Comparison of ENCODE assay signal across 18 cellular contexts in the genomic region with DNA sequence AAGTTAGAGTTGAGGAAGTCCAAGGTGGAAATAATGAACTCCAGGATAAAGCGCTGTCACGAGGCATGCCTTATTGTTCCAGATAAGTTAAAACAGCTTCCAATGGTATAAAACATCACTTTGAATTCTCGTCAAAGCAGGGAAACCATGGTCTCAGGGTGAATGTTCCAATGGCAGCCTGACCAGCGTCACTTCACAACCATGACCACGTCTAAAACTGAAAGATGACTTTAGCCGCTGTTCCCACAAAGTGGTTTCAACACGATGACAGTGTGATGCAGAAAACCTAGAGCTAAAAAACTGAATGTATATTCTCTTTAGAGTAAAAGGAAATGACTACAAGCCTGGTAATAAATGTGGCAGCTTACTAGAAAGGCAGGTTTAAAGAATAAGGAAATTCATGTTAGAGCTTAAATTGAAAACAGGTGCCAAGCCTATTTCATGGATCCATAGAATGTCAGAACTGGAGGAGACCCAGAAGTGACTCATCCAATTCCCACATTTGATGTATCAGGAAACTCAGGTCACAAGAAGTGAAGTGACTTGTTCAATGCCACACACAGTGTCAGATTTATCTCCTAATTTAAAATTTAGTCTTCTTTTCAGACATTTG.
A peak's percentile ranks its signal among the peaks of the same experiment; 100 is the strongest.
DNase-seq lines count a peak whose midpoint lies in the region; ATAC-seq and TF ChIP-seq lines count a peak whose summit lies in the region.
"Had no signal": no experiment of that assay in that cellular context is flagged by ENCODE, and none has a peak within 500 bp of the region (broad histone marks: within the 10 kb centered on the region; RNA-seq: fewer than 3 reads in every experiment).

No MANE protein-coding gene starts in this region.

- DNase-seq in GM12865 (ENCODE audit: low read depth) (peak; percentile 69), foreskin fibroblast (peak; percentile 66 to 88), G401 (ENCODE audit: low spot score) (no peak), HT-29 (ENCODE audit: low spot score) (no peak), DMS 273 treated with DMSO at 0.1 percent for 48 hours (lab: John Stamatoyannopoulos, UW) (no peak)
- DNase-seq: activated B cell treated with CpG ODN at 0.5 μM for 24 hours; activated CD8-positive, alpha-beta T cell treated with anti-CD3 and anti-CD28 coated beads, Interleukin-2, amount 10 ng/mL, durations not matched to agents 7 days and 5 days; AML-193; gastrocnemius medialis; mammary epithelial cell; NCI-H1417; NCI-H69; Peyer's patch; right lobe of liver; stimulated activated CD4-positive, alpha-beta T cell treated with anti-CD3 and anti-CD28 coated beads, Interleukin-15, amount 100 ng/mL, for 24 hours had no signal

- peak; percentile 83 for ATAC-seq in HG02885 (IDR thresholded peaks at IDR 0.05; ENCODE audit: poor library complexity, unreplicated experiment)
- ATAC-seq in SK-N-SH treated with all-trans-retinoic acid at 6 μM for 48 hours = peak; percentile 70
- no peak for ATAC-seq in GM18505 (IDR thresholded peaks at IDR 0.05; ENCODE audit: unreplicated experiment)
- ATAC-seq: activated CD8-positive, alpha-beta T cell treated with anti-CD3 and anti-CD28 coated beads, Interleukin-2, amount 10 ng/mL, durations not matched to agents 7 days and 5 days; gastrocnemius medialis; right lobe of liver had no signal

- no peak for TF ChIP-seq CTCF in GM12865 (IDR thresholded peaks at IDR 0.05; ENCODE audit: insufficient read depth, low read depth, low read length, missing control alignments)
- no peak for TF ChIP-seq CTCF in foreskin fibroblast (IDR thresholded peaks at IDR 0.05; ENCODE audit: low read depth, low read length)

- no peak overlapping the region for H3K4me3 ChIP-seq in GM12865 (ENCODE audit: low read depth, low read length)
- no peak overlapping the region for H3K4me3 ChIP-seq in foreskin fibroblast (ENCODE audit: low read depth in 1 of 2, low read length in 2 of 2)
- H3K4me3 ChIP-seq: gastrocnemius medialis, Peyer's patch, right lobe of liver had no signal

- TF ChIP-seq POLR2A in GM18505 (IDR thresholded peaks at IDR 0.05; ENCODE audit: borderline replicate concordance, extremely low read depth, insufficient read depth, insufficient read length) = no peak

- in situ Hi-C loops in G401 (cut with HindIII; ENCODE audit: low sequenced_read_pairs) = no loop called here

TF ChIP-seq in SK-N-SH treated with all-trans-retinoic acid at 6 μM for 48 hours, 23 proteins besides CTCF, POLR2A, EP300 and RAD21:
- TF ChIP-seq PPARA (CRISPR knock-in tag; IDR thresholded peaks at IDR 0.05; ENCODE audit: borderline replicate concordance) (no peak), ZFP3 (CRISPR knock-in tag; IDR thresholded peaks at IDR 0.05) (no peak), CSRNP3 (CRISPR knock-in tag; IDR thresholded peaks at IDR 0.05) (no peak), GLIS3 (CRISPR knock-in tag; IDR thresholded peaks at IDR 0.05) (no peak), BACH2 (CRISPR knock-in tag; IDR thresholded peaks at IDR 0.05; ENCODE audit: borderline replicate concordance) (no peak), ZNF8 (CRISPR knock-in tag; IDR thresholded peaks at IDR 0.05) (no peak), OSR1 (CRISPR knock-in tag; IDR thresholded peaks at IDR 0.05) (no peak), ZC3H10 (CRISPR knock-in tag; IDR thresholded peaks at IDR 0.05) (no peak), CSDC2 (CRISPR knock-in tag; IDR thresholded peaks at IDR 0.05) (no peak), ESRRG (CRISPR knock-in tag; IDR thresholded peaks at IDR 0.05) (no peak), ZNF565 (CRISPR knock-in tag; conservative IDR thresholded peaks at IDR 0.05; ENCODE audit: low read depth) (no peak), TCF4 (CRISPR knock-in tag; IDR thresholded peaks at IDR 0.05; ENCODE audit: borderline replicate concordance) (no peak), ISL1 (CRISPR knock-in tag; IDR thresholded peaks at IDR 0.05) (no peak), SNAI2 (CRISPR knock-in tag; IDR thresholded peaks at IDR 0.05) (no peak), CREB5 (CRISPR knock-in tag; IDR thresholded peaks at IDR 0.05; ENCODE audit: low read depth) (no peak)
- TF ChIP-seq, protein P1, sequence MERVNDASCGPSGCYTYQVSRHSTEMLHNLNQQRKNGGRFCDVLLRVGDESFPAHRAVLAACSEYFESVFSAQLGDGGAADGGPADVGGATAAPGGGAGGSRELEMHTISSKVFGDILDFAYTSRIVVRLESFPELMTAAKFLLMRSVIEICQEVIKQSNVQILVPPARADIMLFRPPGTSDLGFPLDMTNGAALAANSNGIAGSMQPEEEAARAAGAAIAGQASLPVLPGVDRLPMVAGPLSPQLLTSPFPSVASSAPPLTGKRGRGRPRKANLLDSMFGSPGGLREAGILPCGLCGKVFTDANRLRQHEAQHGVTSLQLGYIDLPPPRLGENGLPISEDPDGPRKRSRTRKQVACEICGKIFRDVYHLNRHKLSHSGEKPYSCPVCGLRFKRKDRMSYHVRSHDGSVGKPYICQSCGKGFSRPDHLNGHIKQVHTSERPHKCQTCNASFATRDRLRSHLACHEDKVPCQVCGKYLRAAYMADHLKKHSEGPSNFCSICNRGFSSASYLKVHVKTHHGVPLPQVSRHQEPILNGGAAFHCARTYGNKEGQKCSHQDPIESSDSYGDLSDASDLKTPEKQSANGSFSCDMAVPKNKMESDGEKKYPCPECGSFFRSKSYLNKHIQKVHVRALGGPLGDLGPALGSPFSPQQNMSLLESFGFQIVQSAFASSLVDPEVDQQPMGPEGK (CRISPR knock-in tag; IDR thresholded peaks at IDR 0.05; ENCODE audit: borderline replicate concordance) = no peak
- TF ChIP-seq, protein P2, sequence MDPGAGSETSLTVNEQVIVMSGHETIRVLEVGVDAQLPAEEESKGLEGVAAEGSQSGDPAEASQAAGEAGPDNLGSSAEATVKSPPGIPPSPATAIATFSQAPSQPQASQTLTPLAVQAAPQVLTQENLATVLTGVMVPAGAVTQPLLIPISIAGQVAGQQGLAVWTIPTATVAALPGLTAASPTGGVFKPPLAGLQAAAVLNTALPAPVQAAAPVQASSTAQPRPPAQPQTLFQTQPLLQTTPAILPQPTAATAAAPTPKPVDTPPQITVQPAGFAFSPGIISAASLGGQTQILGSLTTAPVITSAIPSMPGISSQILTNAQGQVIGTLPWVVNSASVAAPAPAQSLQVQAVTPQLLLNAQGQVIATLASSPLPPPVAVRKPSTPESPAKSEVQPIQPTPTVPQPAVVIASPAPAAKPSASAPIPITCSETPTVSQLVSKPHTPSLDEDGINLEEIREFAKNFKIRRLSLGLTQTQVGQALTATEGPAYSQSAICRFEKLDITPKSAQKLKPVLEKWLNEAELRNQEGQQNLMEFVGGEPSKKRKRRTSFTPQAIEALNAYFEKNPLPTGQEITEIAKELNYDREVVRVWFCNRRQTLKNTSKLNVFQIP (CRISPR knock-in tag; IDR thresholded peaks at IDR 0.05; ENCODE audit: borderline replicate concordance, low read depth) = no peak

Comparison
In these comparisons a context has a peak if more than half of its experiments do, and no peak if none do; other contexts are left out.
1. DNase-seq: peak in GM12865 (single experiment) and foreskin fibroblast (2 of 2); none in G401 (single experiment), HT-29 (single experiment) and DMS 273 treated with DMSO at 0.1 percent for 48 hours (single experiment).